ENCODE assay signal across 1 cellular context in genomic region chr1:204711103-204711946, GRCh38.
A peak's percentile ranks its signal among the peaks of the same experiment; 100 is the strongest.
TF ChIP-seq lines count a peak whose summit lies in the region.

No MANE protein-coding gene starts in this region.

TF ChIP-seq in K562, 482 proteins besides CTCF, POLR2A, EP300 and RAD21 (continued from another document and continues in another):
- TF ChIP-seq, protein P1, sequence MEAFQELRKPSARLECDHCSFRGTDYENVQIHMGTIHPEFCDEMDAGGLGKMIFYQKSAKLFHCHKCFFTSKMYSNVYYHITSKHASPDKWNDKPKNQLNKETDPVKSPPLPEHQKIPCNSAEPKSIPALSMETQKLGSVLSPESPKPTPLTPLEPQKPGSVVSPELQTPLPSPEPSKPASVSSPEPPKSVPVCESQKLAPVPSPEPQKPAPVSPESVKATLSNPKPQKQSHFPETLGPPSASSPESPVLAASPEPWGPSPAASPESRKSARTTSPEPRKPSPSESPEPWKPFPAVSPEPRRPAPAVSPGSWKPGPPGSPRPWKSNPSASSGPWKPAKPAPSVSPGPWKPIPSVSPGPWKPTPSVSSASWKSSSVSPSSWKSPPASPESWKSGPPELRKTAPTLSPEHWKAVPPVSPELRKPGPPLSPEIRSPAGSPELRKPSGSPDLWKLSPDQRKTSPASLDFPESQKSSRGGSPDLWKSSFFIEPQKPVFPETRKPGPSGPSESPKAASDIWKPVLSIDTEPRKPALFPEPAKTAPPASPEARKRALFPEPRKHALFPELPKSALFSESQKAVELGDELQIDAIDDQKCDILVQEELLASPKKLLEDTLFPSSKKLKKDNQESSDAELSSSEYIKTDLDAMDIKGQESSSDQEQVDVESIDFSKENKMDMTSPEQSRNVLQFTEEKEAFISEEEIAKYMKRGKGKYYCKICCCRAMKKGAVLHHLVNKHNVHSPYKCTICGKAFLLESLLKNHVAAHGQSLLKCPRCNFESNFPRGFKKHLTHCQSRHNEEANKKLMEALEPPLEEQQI (IDR thresholded peaks at IDR 0.05) = peak; percentile 74; the same call in 1 of the 2 replicates
- 0 out of 4 replicates have a peak, but pooled peaks have one; percentile 18 to 28 for TF ChIP-seq NRF1 (conservative IDR thresholded peaks at IDR 0.05 in 1 of 2, IDR thresholded peaks at IDR 0.05 in 1 of 2)
- TF ChIP-seq KLF16 (IDR thresholded peaks at IDR 0.05) = peak; percentile 98
- TF ChIP-seq KLF6 (CRISPR knock-in tag; IDR thresholded peaks at IDR 0.05; ENCODE audit: borderline replicate concordance) = peak; percentile 85; the same call in 1 of the 2 replicates
- TF ChIP-seq CEBPG (CRISPR knock-in tag; IDR thresholded peaks at IDR 0.05) = peak; percentile 95
- TF ChIP-seq CEBPG (tag; conservative IDR thresholded peaks at IDR 0.05 in 1 of 2, IDR thresholded peaks at IDR 0.05 in 1 of 2) = peak; percentile 77 to 95
- TF ChIP-seq RCOR1 (IDR thresholded peaks at IDR 0.05; ENCODE audit: borderline replicate concordance in 1 of 2, low read depth in 2 of 2, low read length in 2 of 2) = peak; percentile 27 to 96; a peak in 2 of 4 replicates
- TF ChIP-seq TEAD1 (CRISPR knock-in tag; IDR thresholded peaks at IDR 0.05) = peak in 1 of 2 experiments; percentile 71; a peak in 1 of 4 replicates
- no peak for TF ChIP-seq HCFC1 (IDR thresholded peaks at IDR 0.05; ENCODE audit: low read depth, low read length)
- peak; percentile 99 for TF ChIP-seq ETV5 (CRISPR knock-in tag; IDR thresholded peaks at IDR 0.05; ENCODE audit: low read depth)
- TF ChIP-seq NR4A1 (CRISPR knock-in tag; IDR thresholded peaks at IDR 0.05) = no peak
- TF ChIP-seq NR4A1 (tag; IDR thresholded peaks at IDR 0.05) = peak; percentile 81; the same call in 1 of the 2 replicates
- TF ChIP-seq MCM7 (IDR thresholded peaks at IDR 0.05) = no peak
- 0 out of 2 replicates have a peak, but pooled peaks have one; percentile 13 for TF ChIP-seq BMI1 (IDR thresholded peaks at IDR 0.05; ENCODE audit: low read length)
- peak; percentile 69 for TF ChIP-seq GABPB1 (CRISPR knock-in tag; IDR thresholded peaks at IDR 0.05)
- TF ChIP-seq TCF3 (CRISPR knock-in tag; IDR thresholded peaks at IDR 0.05) = peak; percentile 99
- TF ChIP-seq, protein P2, sequence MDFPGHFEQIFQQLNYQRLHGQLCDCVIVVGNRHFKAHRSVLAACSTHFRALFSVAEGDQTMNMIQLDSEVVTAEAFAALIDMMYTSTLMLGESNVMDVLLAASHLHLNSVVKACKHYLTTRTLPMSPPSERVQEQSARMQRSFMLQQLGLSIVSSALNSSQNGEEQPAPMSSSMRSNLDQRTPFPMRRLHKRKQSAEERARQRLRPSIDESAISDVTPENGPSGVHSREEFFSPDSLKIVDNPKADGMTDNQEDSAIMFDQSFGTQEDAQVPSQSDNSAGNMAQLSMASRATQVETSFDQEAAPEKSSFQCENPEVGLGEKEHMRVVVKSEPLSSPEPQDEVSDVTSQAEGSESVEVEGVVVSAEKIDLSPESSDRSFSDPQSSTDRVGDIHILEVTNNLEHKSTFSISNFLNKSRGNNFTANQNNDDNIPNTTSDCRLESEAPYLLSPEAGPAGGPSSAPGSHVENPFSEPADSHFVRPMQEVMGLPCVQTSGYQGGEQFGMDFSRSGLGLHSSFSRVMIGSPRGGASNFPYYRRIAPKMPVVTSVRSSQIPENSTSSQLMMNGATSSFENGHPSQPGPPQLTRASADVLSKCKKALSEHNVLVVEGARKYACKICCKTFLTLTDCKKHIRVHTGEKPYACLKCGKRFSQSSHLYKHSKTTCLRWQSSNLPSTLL (IDR thresholded peaks at IDR 0.05) = no peak
- peak; percentile 98 for TF ChIP-seq SOX6 (IDR thresholded peaks at IDR 0.05)
- TF ChIP-seq LCOR (CRISPR knock-in tag; IDR thresholded peaks at IDR 0.05) = peak; percentile 83
- peak; percentile 26; the same call in 1 of the 2 replicates for TF ChIP-seq MGA (IDR thresholded peaks at IDR 0.05)
- 0 out of 2 replicates have a peak, but pooled peaks have one; percentile 27 for TF ChIP-seq MIER1 (IDR thresholded peaks at IDR 0.05; ENCODE audit: low read depth)
- TF ChIP-seq ZNF41 (CRISPR knock-in tag; conservative IDR thresholded peaks at IDR 0.05) = 0 out of 2 replicates have a peak, but pooled peaks have one; percentile 64
- TF ChIP-seq SRSF3 (IDR thresholded peaks at IDR 0.05; ENCODE audit: insufficient read depth, low read length) = no peak
- no peak for TF ChIP-seq COPS2 (conservative IDR thresholded peaks at IDR 0.05)
- peak; percentile 81 for TF ChIP-seq JUN (IDR thresholded peaks at IDR 0.05; ENCODE audit: borderline replicate concordance, low read depth, low read length)
- TF ChIP-seq JUN (CRISPR knock-in tag; IDR thresholded peaks at IDR 0.05; ENCODE audit: borderline replicate concordance) = no peak
- TF ChIP-seq HMGN3 (IDR thresholded peaks at IDR 0.05; ENCODE audit: borderline replicate concordance, extremely low read depth, insufficient read length, low read depth, low read length) = peak; percentile 96
- TF ChIP-seq TGIF2 (CRISPR knock-in tag; IDR thresholded peaks at IDR 0.05) = no peak
- TF ChIP-seq, protein P3, sequence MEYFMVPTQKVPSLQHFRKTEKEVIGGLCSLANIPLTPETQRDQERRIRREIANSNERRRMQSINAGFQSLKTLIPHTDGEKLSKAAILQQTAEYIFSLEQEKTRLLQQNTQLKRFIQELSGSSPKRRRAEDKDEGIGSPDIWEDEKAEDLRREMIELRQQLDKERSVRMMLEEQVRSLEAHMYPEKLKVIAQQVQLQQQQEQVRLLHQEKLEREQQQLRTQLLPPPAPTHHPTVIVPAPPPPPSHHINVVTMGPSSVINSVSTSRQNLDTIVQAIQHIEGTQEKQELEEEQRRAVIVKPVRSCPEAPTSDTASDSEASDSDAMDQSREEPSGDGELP (CRISPR knock-in tag; IDR thresholded peaks at IDR 0.05; ENCODE audit: borderline replicate concordance) = peak; percentile 83
- TF ChIP-seq RAD51 (IDR thresholded peaks at IDR 0.05; ENCODE audit: borderline replicate concordance, low read depth) = peak; percentile 37; the same call in 1 of the 2 replicates
- TF ChIP-seq ZNF277 (CRISPR knock-in tag; IDR thresholded peaks at IDR 0.05; ENCODE audit: borderline replicate concordance) = no peak
- no peak for TF ChIP-seq ZNF445 (CRISPR knock-in tag; IDR thresholded peaks at IDR 0.05; ENCODE audit: low read depth)
- TF ChIP-seq HOXB6 (CRISPR knock-in tag; IDR thresholded peaks at IDR 0.05; ENCODE audit: borderline replicate concordance) = no peak
- no peak for TF ChIP-seq PREB (CRISPR knock-in tag; IDR thresholded peaks at IDR 0.05)
- TF ChIP-seq, protein P4, sequence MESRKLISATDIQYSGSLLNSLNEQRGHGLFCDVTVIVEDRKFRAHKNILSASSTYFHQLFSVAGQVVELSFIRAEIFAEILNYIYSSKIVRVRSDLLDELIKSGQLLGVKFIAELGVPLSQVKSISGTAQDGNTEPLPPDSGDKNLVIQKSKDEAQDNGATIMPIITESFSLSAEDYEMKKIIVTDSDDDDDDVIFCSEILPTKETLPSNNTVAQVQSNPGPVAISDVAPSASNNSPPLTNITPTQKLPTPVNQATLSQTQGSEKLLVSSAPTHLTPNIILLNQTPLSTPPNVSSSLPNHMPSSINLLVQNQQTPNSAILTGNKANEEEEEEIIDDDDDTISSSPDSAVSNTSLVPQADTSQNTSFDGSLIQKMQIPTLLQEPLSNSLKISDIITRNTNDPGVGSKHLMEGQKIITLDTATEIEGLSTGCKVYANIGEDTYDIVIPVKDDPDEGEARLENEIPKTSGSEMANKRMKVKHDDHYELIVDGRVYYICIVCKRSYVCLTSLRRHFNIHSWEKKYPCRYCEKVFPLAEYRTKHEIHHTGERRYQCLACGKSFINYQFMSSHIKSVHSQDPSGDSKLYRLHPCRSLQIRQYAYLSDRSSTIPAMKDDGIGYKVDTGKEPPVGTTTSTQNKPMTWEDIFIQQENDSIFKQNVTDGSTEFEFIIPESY (CRISPR knock-in tag; IDR thresholded peaks at IDR 0.05) = peak; percentile 76
- peak; percentile 88 for TF ChIP-seq ZNF584 (CRISPR knock-in tag; IDR thresholded peaks at IDR 0.05; ENCODE audit: low read depth)
